Comparison of ENCODE assay signal across 13 cellular contexts in genomic region chr2:160180690-160181089, GRCh38. TPM values are rescaled to one million over a fixed set of nuclear protein-coding genes. Genes with fewer than 3 reads are reported as not detected.
DNase-seq lines count a peak whose midpoint lies in the region; ATAC-seq and TF ChIP-seq lines count a peak whose summit lies in the region.
"Not testable (repeated sequence)": the region's sequence is repeated elsewhere in the genome, so short reads cannot be mapped to it uniquely, and the experiment has no call there.
"Had no signal": no experiment of that assay in that cellular context is flagged by ENCODE, and none has a peak within 500 bp of the region (broad histone marks: within the 10 kb centered on the region; RNA-seq: fewer than 3 reads in every experiment).

No MANE protein-coding gene starts in this region.

- BruUV-seq in PC-3 (replicated peaks; lab: Mats Ljungman, UMichigan), result not testable (repeated sequence)

- intact Hi-C loops in PC-3 (cut with micrococcal nuclease); breast epithelium (cut with DNase I; ENCODE audit: low total_unique reads); gastrocnemius medialis (cut with DNase I; ENCODE audit: low total_unique reads): not testable (repeated sequence)

- H3K4me1 Mint-ChIP-seq in nephron progenitor cell, result peaks cover 15% of the 10 kb centered on the region

- not testable (repeated sequence) for H3K79me2 ChIP-seq in PC-3 (ENCODE audit: low read length); hepatocyte

- H3K27me3 Mint-ChIP-seq in nephron progenitor cell (ENCODE audit: low read depth, poor library complexity), result not testable (repeated sequence)

- H3F3A ChIP-seq in PC-3 (ENCODE audit: low read length, unreplicated experiment), result not testable (repeated sequence)

- H3K4me3 Mint-ChIP-seq in nephron progenitor cell, result not testable (repeated sequence)

- POLR2A ChIA-PET in PC-3 (lab: Charles Lee; ENCODE audit: unreplicated experiment), result interaction anchor here (0.6 to 0.7 kb wide), 2 partner anchors 16 to 42 kb away, joined by 3 to 15 read pairs; no protein-coding TSS in a partner anchor

- not testable (repeated sequence) for H3K9me2 ChIP-seq in PC-3 (replicated peaks; ENCODE audit: low read length); hepatocyte (replicated peaks; ENCODE audit: insufficient read depth)

- peaks cover 13% of the 10 kb centered on the region; the same call in 1 of the 2 replicates for H3K4me1 ChIP-seq in HUES64 (ENCODE audit: insufficient read depth, low read length)
- H3K4me1 ChIP-seq in PC-3 (ENCODE audit: insufficient read depth, low read length), result peaks cover 14% of the 10 kb centered on the region
- not testable (repeated sequence) for H3K4me1 ChIP-seq in breast epithelium; hepatocyte (ENCODE audit: insufficient read depth); gastrocnemius medialis

- not testable (repeated sequence) for ATAC-seq in PC-3, gastrocnemius medialis

- not testable (repeated sequence) for H3K27me3 ChIP-seq in HUES64 (ENCODE audit: insufficient read depth, low read length); PC-3 (ENCODE audit: low read length); breast epithelium; hepatocyte; gastrocnemius medialis

- not testable (repeated sequence) for H4K20me1 ChIP-seq in PC-3 (ENCODE audit: low read length); hepatocyte (ENCODE audit: insufficient read depth, poor library complexity, severe bottlenecking)

- H3K36me3 ChIP-seq in HUES64 (ENCODE audit: insufficient read depth, low read length); PC-3 (ENCODE audit: low read depth, low read length); breast epithelium; hepatocyte (replicated peaks; ENCODE audit: insufficient read depth, low read depth); gastrocnemius medialis: not testable (repeated sequence)

- H3K27ac Mint-ChIP-seq in nephron progenitor cell, result peak overlapping the region; percentile 32

- not testable (repeated sequence) for H3K9me3 ChIP-seq in HUES64 (ENCODE audit: insufficient read depth, low read depth, low read length); PC-3 (ENCODE audit: low read length); breast epithelium; hepatocyte (ENCODE audit: low read depth); gastrocnemius medialis

- TF ChIP-seq CTCF in PC-3 (conservative IDR thresholded peaks at IDR 0.05; ENCODE audit: low read depth, low read length); breast epithelium (IDR thresholded peaks at IDR 0.05); hepatocyte (IDR thresholded peaks at IDR 0.05; ENCODE audit: poor library complexity); nephron progenitor cell (IDR thresholded peaks at IDR 0.05); gastrocnemius medialis (IDR thresholded peaks at IDR 0.05 in 4 of 5, conservative IDR thresholded peaks at IDR 0.05 in 1 of 5): not testable (repeated sequence)

- H3K4me2 ChIP-seq in PC-3 (ENCODE audit: low read length), result peak overlapping the region; percentile 69
- H3K4me2 ChIP-seq in hepatocyte, result peak overlapping the region; percentile 66

- H3K4me3 ChIP-seq in HUES64 (ENCODE audit: low read length), result peak overlapping the region; percentile 8; the same call in 1 of the 2 replicates
- H3K4me3 ChIP-seq in PC-3 (ENCODE audit: low read length), result 0 out of 2 replicates have a peak overlapping the region, but pooled peaks have one; percentile 20
- H3K4me3 ChIP-seq in breast epithelium, hepatocyte: not testable (repeated sequence)
- peak overlapping the region in 1 of 4 donors; percentile 24 for H3K4me3 ChIP-seq in gastrocnemius medialis

- H3K9me3 Mint-ChIP-seq in nephron progenitor cell, result peaks cover 51% of the 10 kb centered on the region

- peaks cover 32% of the 10 kb centered on the region for H3K36me3 Mint-ChIP-seq in nephron progenitor cell (ENCODE audit: low read depth)

- peak overlapping the region; percentile 81 for H2AFZ ChIP-seq in PC-3 (ENCODE audit: low read length)
- H2AFZ ChIP-seq in hepatocyte, result peak overlapping the region; percentile 66

- DNase-seq in DMS53 treated with DMSO at 0.1 percent for 48 hours (lab: John Stamatoyannopoulos, UW; ENCODE audit: unreplicated experiment), result peak; percentile 39
- DNase-seq in PC-3; breast epithelium (ENCODE audit: low spot score in 2 of 2); hepatocyte (ENCODE audit: low spot score); nephron progenitor cell; gastrocnemius medialis: not testable (repeated sequence)

- in situ Hi-C loops in gastrocnemius medialis (cut with MboI; ENCODE audit: low sequenced_read_pairs in 4 of 4), result not testable (repeated sequence)

- H3K27ac ChIP-seq in HUES64 (ENCODE audit: low read depth, low read length) (peak overlapping the region; percentile 30; the same call in 1 of the 2 replicates), PC-3 (ENCODE audit: low read length) (peak overlapping the region; percentile 45; the same call in 1 of the 2 replicates), breast epithelium (peak overlapping the region; percentile 75 to 78), hepatocyte (peak overlapping the region; percentile 85), gastrocnemius medialis (peak overlapping the region in 3 of 4 donors; percentile 34 to 78 (median 73))

- CTCF ChIA-PET in PC-3 (lab: Charles Lee), result not testable (repeated sequence)

- not testable (repeated sequence) for TF ChIP-seq POLR2A in breast epithelium (IDR thresholded peaks at IDR 0.05); gastrocnemius medialis (IDR thresholded peaks at IDR 0.05)

- 87% methylated on average over 7 of the region's 7 CpGs for WGBS in HUES64
- 98% methylated on average over 6 of the region's 7 CpGs for WGBS in hepatocyte (ENCODE audit: low lambda C conversion rate, missing lambda C conversion rate)

- 0 out of 2 replicates have a peak overlapping the region, but pooled peaks have one; percentile 39 for H3K9ac ChIP-seq in HUES64 (ENCODE audit: low read depth, low read length)
- H3K9ac ChIP-seq in PC-3 (ENCODE audit: low read length), result not testable (repeated sequence)

RNA-seq across cellular contexts. Expression of gene ITGB6, which starts 19.4 kb away (rescaled TPM):
- polyA plus RNA-seq in HUES64 (2013, experiment 1 of 2), result 0.25 TPM
- 0.13 TPM for polyA plus RNA-seq in HUES64 (2013, experiment 2 of 2)
- total RNA-seq in PC-3 (2014; rRNA removed) (7.2 and 7.3 TPM in 2 replicates), breast epithelium (10 to 100 TPM in 2 of 3 donors, under 1 TPM in 1; 0.16 to 46.1 (median 16.7) TPM), hepatocyte (37.4 and 41.1 TPM in 2 replicates), gastrocnemius medialis (1 to 10 TPM in 2 of 4 donors, under 1 TPM in 2; 0.81 to 2.8 (median 1.0) TPM)
- polyA plus RNA-seq in hepatocyte, result 20.3 and 21.0 TPM in 2 replicates
- total RNA-seq: activated CD4-positive, alpha-beta T cell treated with anti-CD3 and anti-CD28 coated beads, Interleukin-2, amount 10 ng/mL, durations not matched to agents 24 days and 14 days; natural killer cell; OCI-LY7; posterior vena cava; SK-MEL-5; spleen had no signal

Comparison
In these comparisons a context has a peak if more than half of its experiments do, and no peak if none do; other contexts are left out.
1. H3K27ac ChIP-seq: peak in every context shown above with its lines; median percentile 85 in hepatocyte; 76 in breast epithelium; 73 in gastrocnemius medialis; 45 in PC-3; 30 in HUES64.